Comparison of ENCODE assay signal across 1 cellular context in genomic region chr16:1613240-1613639, GRCh38.
TF ChIP-seq lines count a peak whose summit lies in the region.

No MANE protein-coding gene starts in this region.

TF ChIP-seq in GM23338, 12 proteins besides CTCF, POLR2A, EP300 and RAD21 (continued from another document):
- TF ChIP-seq ZNF462 (CRISPR knock-in tag; IDR thresholded peaks at IDR 0.05) (no peak), NANOG (IDR thresholded peaks at IDR 0.05; ENCODE audit: borderline replicate concordance) (no peak), EZH2phosphoT487 (IDR thresholded peaks at IDR 0.05; ENCODE audit: unreplicated experiment) (no peak)
